ENCODE assay signal across 24 cellular contexts in the genomic region with DNA sequence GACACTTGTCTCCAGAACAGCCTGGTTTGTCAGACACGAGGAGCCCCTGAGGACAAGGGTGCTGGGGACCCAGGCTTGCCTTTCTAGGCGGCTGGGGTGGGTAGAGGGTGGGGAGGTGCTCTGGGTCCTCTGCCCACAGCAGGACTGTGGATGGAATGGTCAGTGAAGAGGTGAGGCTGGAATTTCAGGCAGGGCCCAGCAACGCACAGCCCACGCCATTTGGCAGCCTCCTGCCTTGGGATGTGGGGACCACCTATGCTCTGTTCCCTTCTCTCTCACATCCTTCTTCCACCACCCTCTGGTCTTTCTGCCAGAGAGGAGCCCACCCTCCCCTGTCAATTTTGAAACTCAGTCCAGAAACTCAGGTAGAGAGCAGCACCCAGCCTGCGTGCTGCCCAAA.
A peak's percentile ranks its signal among the peaks of the same experiment; 100 is the strongest.
DNase-seq lines count a peak whose midpoint lies in the region; ATAC-seq, FAIRE-seq and TF ChIP-seq lines count a peak whose summit lies in the region.
"Had no signal": no experiment of that assay in that cellular context is flagged by ENCODE, and none has a peak within 500 bp of the region (broad histone marks: within the 10 kb centered on the region; RNA-seq: fewer than 3 reads in every experiment).

No MANE protein-coding gene starts in this region.

- ATAC-seq in IMR-90 (ENCODE audit: low read depth) (no peak), GM18867 (IDR thresholded peaks at IDR 0.05; ENCODE audit: unreplicated experiment) (no peak), pancreas (no peak)
- ATAC-seq: A549; CD8-positive, alpha-beta T cell had no signal

- H3K23ac ChIP-seq in IMR-90 (ENCODE audit: low read depth, low read length) (no peak overlapping the region), trophoblast cell (ENCODE audit: low read length) (no peak overlapping the region)

- H3K18ac ChIP-seq in IMR-90 (ENCODE audit: low read depth, low read length), result no peak overlapping the region
- no peak overlapping the region for H3K18ac ChIP-seq in trophoblast cell (ENCODE audit: low read length)

- H2BK15ac ChIP-seq in IMR-90 (ENCODE audit: low read depth, low read length), result no peak overlapping the region

- H3K79me2 ChIP-seq in trophoblast cell (ENCODE audit: control insufficient read depth, insufficient read depth, low read length, poor library complexity) (no peaks in the 10 kb centered on the region), hepatocyte (no peaks in the 10 kb centered on the region)

- peaks cover 2% of the 10 kb centered on the region; the same call in 1 of the 2 replicates for H3K4me1 ChIP-seq in IMR-90 (ENCODE audit: control insufficient read depth, insufficient read depth, low read length)
- H3K4me1 ChIP-seq in ascending aorta, result no peaks in the 10 kb centered on the region
- H3K4me1 ChIP-seq in trophoblast cell (ENCODE audit: control insufficient read depth in 1 of 2, insufficient read depth in 2 of 2, low read length in 2 of 2), result peaks cover 9 to 16% of the 10 kb centered on the region in 2 experiments
- peaks cover 0 to 23% (median 15%) of the 10 kb centered on the region in 4 donors for H3K4me1 ChIP-seq in tibial artery
- peaks cover 3% of the 10 kb centered on the region for H3K4me1 ChIP-seq in hepatocyte (ENCODE audit: insufficient read depth)
- no peaks in the 10 kb centered on the region for H3K4me1 ChIP-seq in pancreas
- H3K4me1 ChIP-seq: A549, Caco-2 had no signal

- no peak overlapping the region for H2BK120ac ChIP-seq in IMR-90 (ENCODE audit: low read depth, low read length)
- no peak overlapping the region for H2BK120ac ChIP-seq in trophoblast cell (ENCODE audit: insufficient read depth, low read length, poor library complexity)

- no peak overlapping the region for H4K5ac ChIP-seq in IMR-90 (ENCODE audit: low read depth, low read length)

- H2AFZ ChIP-seq in IMR-90 (replicated peaks; ENCODE audit: low read length, poor library complexity), result peak overlapping the region; percentile 3
- no peak overlapping the region for H2AFZ ChIP-seq in trophoblast cell (ENCODE audit: insufficient read depth, low read length, poor library complexity)
- H2AFZ ChIP-seq in hepatocyte, result no peak overlapping the region

- H4K91ac ChIP-seq in IMR-90 (ENCODE audit: insufficient read depth, low read depth, low read length) (no peak overlapping the region), trophoblast cell (ENCODE audit: low read depth, low read length) (peak overlapping the region; percentile 16)

- H4K8ac ChIP-seq in IMR-90 (ENCODE audit: low read depth in 2 of 2, low read length in 2 of 2) (no peak overlapping the region), trophoblast cell (ENCODE audit: low read depth, low read length) (no peak overlapping the region)

- peaks cover 16% of the 10 kb centered on the region for H3K27me3 ChIP-seq in IMR-90 (ENCODE audit: control insufficient read depth, insufficient read depth, low read length)
- H3K27me3 ChIP-seq in ascending aorta, result no peaks in the 10 kb centered on the region
- no peaks in the 10 kb centered on the region for H3K27me3 ChIP-seq in trophoblast cell (ENCODE audit: insufficient read depth, low read length)
- no peaks in the 10 kb centered on the region for H3K27me3 ChIP-seq in tibial artery
- H3K27me3 ChIP-seq in hepatocyte, result no peaks in the 10 kb centered on the region
- H3K27me3 ChIP-seq in pancreas, result no peaks in the 10 kb centered on the region

- no peak overlapping the region for H2BK12ac ChIP-seq in trophoblast cell (ENCODE audit: low read length)

- WGBS in IMR-90 (ENCODE audit: extremely low coverage in 2 of 2, insufficient read length in 1 of 2), 2 experiments, result no CpG with 5 or more reads among the region's 5 CpGs
- WGBS in trophoblast cell (ENCODE audit: extremely low coverage, insufficient coverage, insufficient read length), result no CpG with 5 or more reads among the region's 5 CpGs
- 93% methylated on average over 5 of the region's 5 CpGs for WGBS in hepatocyte (ENCODE audit: low lambda C conversion rate, missing lambda C conversion rate)
- WGBS in pancreas, 2 donors, result 91 to 92% methylated on average over 5 of the region's 5 CpGs

- H3K9me1 ChIP-seq in IMR-90 (ENCODE audit: insufficient read depth, low read length), result no peaks in the 10 kb centered on the region

- H2AK5ac ChIP-seq in IMR-90 (ENCODE audit: low read depth, low read length), result no peak overlapping the region
- peak overlapping the region; percentile 7 for H2AK5ac ChIP-seq in trophoblast cell (ENCODE audit: low read length)

- H3K4me3 ChIP-seq in IMR-90 (ENCODE audit: insufficient read depth, low read depth, low read length) (no peak overlapping the region), ascending aorta (no peak overlapping the region), trophoblast cell (ENCODE audit: low read depth, low read length) (no peak overlapping the region), tibial artery (no peak overlapping the region), hepatocyte (no peak overlapping the region), pancreas (no peak overlapping the region)
- H3K4me3 ChIP-seq: A549, GM23248 had no signal

- intact Hi-C loops in IMR-90 (cut with micrococcal nuclease) (no loop called here), ascending aorta (cut with DNase I) (no loop called here), tibial artery (cut with DNase I; ENCODE audit: low total_unique reads) (no loop called here), pancreas (cut with DNase I) (no loop called here)

- H3K14ac ChIP-seq in IMR-90 (replicated peaks; ENCODE audit: low read depth, low read length) (no peak overlapping the region), trophoblast cell (ENCODE audit: low read length) (no peak overlapping the region)

- POLR2A ChIA-PET in IMR-90 (lab: Charles Lee; ENCODE audit: unreplicated experiment), result no interaction called here

- no peak overlapping the region for H2AK9ac ChIP-seq in IMR-90 (replicated peaks; ENCODE audit: low read depth, low read length, poor library complexity)

- no peak for TF ChIP-seq RAD21 in IMR-90 (IDR thresholded peaks at IDR 0.05; ENCODE audit: low read length)

- TF ChIP-seq CTCF in IMR-90 (conservative IDR thresholded peaks at IDR 0.05; ENCODE audit: low read depth, low read length), result no peak
- no peak for TF ChIP-seq CTCF in ascending aorta (IDR thresholded peaks at IDR 0.05)
- no peak for TF ChIP-seq CTCF in tibial artery (IDR thresholded peaks at IDR 0.05)
- no peak for TF ChIP-seq CTCF in hepatocyte (IDR thresholded peaks at IDR 0.05; ENCODE audit: poor library complexity)
- no peak for TF ChIP-seq CTCF in pancreas (IDR thresholded peaks at IDR 0.05)

- no peak overlapping the region for H4K12ac ChIP-seq in trophoblast cell (ENCODE audit: low read depth, low read length)

- in situ Hi-C loops in IMR-90 (cut with MboI; ENCODE audit: low sequenced_read_pairs), result no loop called here

- CTCF ChIA-PET in IMR-90 (lab: Yijun Ruan, JAX), result no interaction called here

- no peak overlapping the region for H3K4ac ChIP-seq in IMR-90 (ENCODE audit: low read depth, low read length)
- H3K4ac ChIP-seq in trophoblast cell (ENCODE audit: low read depth, low read length), result no peak overlapping the region

- no peak for FAIRE-seq in pancreas (lab: Jason Lieb, UNC)
- FAIRE-seq: A549, G401.6 had no signal

- DNase-seq in IMR-90 (no peak), ascending aorta (ENCODE audit: low spot score in 2 of 2) (no peak), trophoblast cell (no peak), tibial artery (no peak), hepatocyte (ENCODE audit: low spot score) (no peak), pancreas (no peak)
- DNase-seq: C1 segment of cervical spinal cord; Caco-2; CD8-positive, alpha-beta T cell; H7; Karpas-422; NCI-H1092 treated with DMSO at 0.1 percent for 48 hours; NCI-H1436; NCI-H187; NCI-H2171 treated with DMSO at 0.1 percent for 48 hours; NCI-H524; NCI-H774; NK-92 treated with Interleukin-12 subunit alpha and Interleukin-12 subunit beta, amount 100 ng/mL, for 24 hours; RPMI8226; SHP77 had no signal

- H3K27ac ChIP-seq in IMR-90 (ENCODE audit: insufficient read depth, low read length) (no peak overlapping the region), ascending aorta (peak overlapping the region; percentile 70 to 74), trophoblast cell (ENCODE audit: low read depth, low read length) (no peak overlapping the region), tibial artery (peak overlapping the region; percentile 76 to 79), hepatocyte (no peak overlapping the region), pancreas (no peak overlapping the region)
- H3K27ac ChIP-seq: A549 had no signal

- H3K9ac ChIP-seq in IMR-90 (ENCODE audit: low read depth, low read length), result no peak overlapping the region
- no peak overlapping the region for H3K9ac ChIP-seq in trophoblast cell (ENCODE audit: low read length)
- H3K9ac ChIP-seq: GM23248 had no signal

- H3K56ac ChIP-seq in IMR-90 (ENCODE audit: extremely low read depth, insufficient read depth, low read length), result no peak overlapping the region

- TF ChIP-seq POLR2A in IMR-90 (IDR thresholded peaks at IDR 0.05; ENCODE audit: low read depth, low read length), result no peak

- no peaks in the 10 kb centered on the region for H3K9me2 ChIP-seq in hepatocyte (replicated peaks; ENCODE audit: insufficient read depth)

- H2BK5ac ChIP-seq in IMR-90 (ENCODE audit: low read depth, low read length, poor library complexity, severe bottlenecking) (no peak overlapping the region), trophoblast cell (ENCODE audit: low read depth, low read length, poor library complexity) (no peak overlapping the region)

- H4K20me1 ChIP-seq in IMR-90 (ENCODE audit: insufficient read depth, low read length), result no peaks in the 10 kb centered on the region
- H4K20me1 ChIP-seq in hepatocyte (ENCODE audit: insufficient read depth, poor library complexity, severe bottlenecking), result no peaks in the 10 kb centered on the region

- BruUV-seq in IMR-90 (replicated peaks; lab: Mats Ljungman, UMichigan), result no TSS peak

- no peaks in the 10 kb centered on the region for H3K79me1 ChIP-seq in IMR-90 (ENCODE audit: low read depth in 1 of 2, low read length in 2 of 2)
- H3K79me1 ChIP-seq in trophoblast cell (ENCODE audit: low read length), result peaks cover 3% of the 10 kb centered on the region

- H3K9me3 ChIP-seq in IMR-90 (ENCODE audit: control insufficient read depth, insufficient read depth, low read length) (no peaks in the 10 kb centered on the region), ascending aorta (no peaks in the 10 kb centered on the region), trophoblast cell (ENCODE audit: insufficient read depth, low read depth, low read length) (no peaks in the 10 kb centered on the region), tibial artery (no peaks in the 10 kb centered on the region), hepatocyte (ENCODE audit: low read depth) (no peaks in the 10 kb centered on the region), pancreas (no peaks in the 10 kb centered on the region)
- H3K9me3 ChIP-seq: A549, Caco-2 had no signal

- no peak overlapping the region for H2BK20ac ChIP-seq in IMR-90 (ENCODE audit: low read depth, low read length)

- no peak overlapping the region for H3K4me2 ChIP-seq in IMR-90 (ENCODE audit: low read depth, low read length)
- no peak overlapping the region for H3K4me2 ChIP-seq in trophoblast cell (ENCODE audit: low read length)
- H3K4me2 ChIP-seq in hepatocyte, result no peak overlapping the region
- H3K4me2 ChIP-seq: A549 had no signal

- H3K36me3 ChIP-seq in IMR-90 (ENCODE audit: control insufficient read depth, insufficient read depth, low read length) (no peaks in the 10 kb centered on the region), ascending aorta (no peaks in the 10 kb centered on the region), trophoblast cell (ENCODE audit: control insufficient read depth in 1 of 2, insufficient read depth in 2 of 2, low read length in 2 of 2) (no peaks in the 10 kb centered on the region), tibial artery (no peaks in the 10 kb centered on the region), hepatocyte (replicated peaks; ENCODE audit: insufficient read depth, low read depth) (no peaks in the 10 kb centered on the region), pancreas (no peaks in the 10 kb centered on the region)

- dilution Hi-C loops in IMR-90 (cut with HindIII; ENCODE audit: low sequenced_read_pairs, unreplicated experiment), result no loop called here

Comparison
In these comparisons a context has a peak if more than half of its experiments do, and no peak if none do; other contexts are left out.
1. H3K27ac ChIP-seq: peak in ascending aorta (2 of 2) and tibial artery (2 of 2); none in IMR-90 (single experiment), trophoblast cell (single experiment), hepatocyte (single experiment) and pancreas (0 of 4).